Comparison of ENCODE assay signal across 33 cellular contexts in genomic region chr17:64596988-64597387, GRCh38.
"Had no signal": no experiment of that assay in that cellular context is flagged by ENCODE, and none has a peak within 500 bp of the region (broad histone marks: within the 10 kb centered on the region; RNA-seq: fewer than 3 reads in every experiment).

No MANE protein-coding gene starts in this region.

- H3K27me3 ChIP-seq: dorsolateral prefrontal cortex, esophagus muscularis mucosa, foreskin keratinocyte, gastroesophageal sphincter, heart left ventricle, hepatocyte, left lung, ovary, spleen, testis, tibial artery had no signal

- H3K4me1 Mint-ChIP-seq: mesothelial cell of epicardium, nephron progenitor cell had no signal

- H3K9me3 Mint-ChIP-seq: endodermal cell; naive B cell; nephron progenitor cell; stimulated activated memory B cell treated with anti-CD40 and anti-IgM and Interleukin-4, amounts not matched to agents 10 μg/mL and 1 μg/mL and 100 μg/mL, for 72 hours; type B pancreatic cell had no signal

- H3K4me3 ChIP-seq: dorsolateral prefrontal cortex, esophagus muscularis mucosa, gastroesophageal sphincter, heart left ventricle, hepatocyte, left lung, mucosa of descending colon, ovary, psoas muscle, skin epidermis, spleen, testis, tibial artery had no signal

- H3K27me3 Mint-ChIP-seq: naive B cell; stimulated activated memory B cell treated with anti-CD40 and anti-IgM and Interleukin-4, amounts not matched to agents 10 μg/mL and 1 μg/mL and 100 μg/mL, for 72 hours; type B pancreatic cell had no signal

- FAIRE-seq: colon, endothelial cell of umbilical vein, islet of Langerhans, urothelium cell line had no signal

- H3K4me1 ChIP-seq: foreskin keratinocyte, psoas muscle, testis, tibial artery had no signal

- H2AFZ ChIP-seq: hepatocyte had no signal

- H3K9me3 ChIP-seq: esophagus muscularis mucosa, gastroesophageal sphincter, heart left ventricle, left lung, mucosa of descending colon, ovary, psoas muscle, spleen, testis, tibial artery had no signal

- H3K27ac ChIP-seq: dorsolateral prefrontal cortex, esophagus muscularis mucosa, foreskin keratinocyte, gastroesophageal sphincter, heart left ventricle, hepatocyte, ovary, psoas muscle, skin epidermis, testis, tibial artery had no signal

- H3K36me3 ChIP-seq: ovary had no signal

- H3K4me3 Mint-ChIP-seq: endodermal cell; mesothelial cell of epicardium; naive B cell; nephron progenitor cell; stimulated activated memory B cell treated with anti-CD40 and anti-IgM and Interleukin-4, amounts not matched to agents 10 μg/mL and 1 μg/mL and 100 μg/mL, for 72 hours; type B pancreatic cell had no signal

- DNase-seq: dorsolateral prefrontal cortex; effector CD4-positive, alpha-beta T cell; endodermal cell; foreskin keratinocyte; heart left ventricle; left cardiac atrium; left lung; mesenchymal stem cell; mucosa of descending colon; naive B cell; nephron progenitor cell; occipital lobe; ovary; posterior cingulate gyrus; psoas muscle; right cardiac atrium; spleen; stimulated activated CD4-positive, alpha-beta T cell treated with anti-CD3 and anti-CD28 coated beads, Interleukin-4, amount 100 ng/mL, for 4 hours; stimulated activated naive CD8-positive, alpha-beta T cell treated with anti-CD3 and anti-CD28 coated beads, Interleukin-15, Interleukin-2, amounts not matched to agents 100 U/mL and 50 U/mL, for 24 hours; substantia nigra; testis; tibial artery had no signal

- H3K4me2 ChIP-seq: hepatocyte had no signal

- ATAC-seq: foreskin keratinocyte; gastroesophageal sphincter; heart left ventricle; left cardiac atrium; left lung; mucosa of descending colon; psoas muscle; right cardiac atrium; stimulated activated memory B cell treated with anti-CD40 and anti-IgM and Interleukin-4, amounts not matched to agents 10 μg/mL and 1 μg/mL and 100 μg/mL, for 72 hours; stimulated activated naive CD8-positive, alpha-beta T cell treated with anti-CD3 and anti-CD28 coated beads, Interleukin-15, Interleukin-2, amounts not matched to agents 100 U/mL and 50 U/mL, for 24 hours had no signal

- H3K27ac Mint-ChIP-seq: endodermal cell; mesothelial cell of epicardium; stimulated activated memory B cell treated with anti-CD40 and anti-IgM and Interleukin-4, amounts not matched to agents 10 μg/mL and 1 μg/mL and 100 μg/mL, for 72 hours; type B pancreatic cell had no signal
